ENCODE assay signal across 8 cellular contexts in the genomic region with DNA sequence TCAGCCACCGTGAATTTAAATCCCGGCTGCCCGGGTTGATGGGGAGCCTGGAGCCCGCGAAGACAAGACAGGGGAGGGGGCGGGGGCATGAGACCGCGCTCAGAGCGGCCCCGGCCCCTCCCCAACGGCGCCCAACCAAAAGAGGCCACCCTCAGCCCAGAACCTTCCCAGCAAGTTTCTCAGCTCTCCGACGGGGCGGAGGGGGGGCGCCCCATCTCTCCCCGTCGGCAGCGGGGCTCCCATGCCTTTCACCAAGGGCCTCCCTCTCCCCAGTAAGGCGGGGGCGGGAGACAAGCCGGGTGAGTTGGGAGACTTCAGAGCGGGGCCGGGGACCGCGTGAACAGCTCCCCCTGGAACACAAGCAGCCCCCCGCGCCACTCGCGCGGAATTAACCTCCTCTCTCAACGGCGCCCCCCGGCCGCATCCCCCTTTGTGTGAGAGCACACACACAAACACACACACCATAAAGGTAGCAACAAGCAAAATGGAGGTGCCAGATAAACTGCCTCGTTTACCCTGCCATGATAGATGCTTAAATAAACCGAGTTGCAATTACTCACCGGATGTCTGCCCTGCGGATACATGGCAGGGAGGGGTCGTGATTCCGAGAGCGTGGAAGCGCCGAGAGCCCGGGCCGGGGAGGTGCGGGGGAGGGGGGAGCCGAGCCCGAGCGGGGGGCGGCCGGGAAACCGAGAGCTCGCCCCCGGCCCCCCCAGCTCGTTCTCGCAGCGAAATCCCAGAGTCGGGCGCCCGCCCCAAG. TPM values are rescaled to one million over a fixed set of nuclear protein-coding genes. Genes with fewer than 3 reads are reported as not detected.
DNase-seq lines count a peak whose midpoint lies in the region; ATAC-seq, FAIRE-seq and TF ChIP-seq lines count a peak whose summit lies in the region.

No MANE protein-coding gene starts in this region.

- 2% methylated on average over 30 of the region's 61 CpGs for WGBS in HepG2 (ENCODE audit: low lambda C conversion rate)

- H3K4me1 Mint-ChIP-seq in T-helper 17 cell (peaks cover 48% of the 10 kb centered on the region), brain (peaks cover 60% of the 10 kb centered on the region)

- H3K9ac ChIP-seq in HepG2 (ENCODE audit: insufficient read depth, low read depth, low read length), result peak overlapping the region; percentile 81

- no peak for TF ChIP-seq POLR2A in HepG2 (IDR thresholded peaks at IDR 0.05; ENCODE audit: insufficient read depth in 1 of 2, low read depth in 2 of 2, low read length in 2 of 2)

- H3K27ac ChIP-seq in HEK293 (ENCODE audit: extremely low read depth, low read depth, low read length) (peak overlapping the region; percentile 99), HepG2 (ENCODE audit: extremely low read length, insufficient read depth, low read length) (peak overlapping the region; percentile 15)

- peaks cover 44% of the 10 kb centered on the region for H3K79me2 ChIP-seq in HepG2 (ENCODE audit: insufficient read depth, low read length)

- H3K36me3 Mint-ChIP-seq in T-helper 17 cell (ENCODE audit: low read depth), result peaks cover 5% of the 10 kb centered on the region
- H3K36me3 Mint-ChIP-seq in brain, result peaks cover 24% of the 10 kb centered on the region

- H3K9me3 Mint-ChIP-seq in brain, result peaks cover 0 to 6% (median 0%) of the 10 kb centered on the region in 5 experiments

- H3K27ac Mint-ChIP-seq in T-helper 17 cell, result peak overlapping the region; percentile 94
- peak overlapping the region; percentile 97 to 99 (median 98) for H3K27ac Mint-ChIP-seq in brain

- H3K27me3 ChIP-seq in BJ (ENCODE audit: control insufficient read depth, insufficient read depth, low read length) (peaks cover 11% of the 10 kb centered on the region), HepG2 (ENCODE audit: control insufficient read depth in 1 of 2, insufficient read depth in 2 of 2, low read length in 2 of 2) (peaks cover 0 to 2% of the 10 kb centered on the region in 2 experiments; a peak in 2 of 5 replicates)

- TF ChIP-seq RAD21 in HepG2 (CRISPR knock-in tag; IDR thresholded peaks at IDR 0.05), result no peak

- H3K27me3 Mint-ChIP-seq in T-helper 17 cell (no peaks in the 10 kb centered on the region), brain (peaks cover 18% of the 10 kb centered on the region)

- H3K36me3 ChIP-seq in BJ (ENCODE audit: control insufficient read depth, insufficient read depth, low read length) (peaks cover 4% of the 10 kb centered on the region; the same call in 1 of the 2 replicates), HEK293 (ENCODE audit: control insufficient read depth in 2 of 2, insufficient read depth in 1 of 2, low read length in 2 of 2) (peaks cover 15 to 39% of the 10 kb centered on the region in 2 experiments; a peak in 2 of 3 replicates), HepG2 (replicated peaks in 1 of 2; ENCODE audit: control insufficient read depth in 1 of 2, insufficient read depth in 2 of 2, low read length in 2 of 2) (peaks cover 6 to 14% of the 10 kb centered on the region in 2 experiments; a peak in 4 of 5 replicates)

- no peak for FAIRE-seq in HepG2 (lab: Jason Lieb, UNC)

- H3K4me3 ChIP-seq in BJ (ENCODE audit: low read depth, low read length), result peak overlapping the region; percentile 53
- H3K4me3 ChIP-seq in HEK293 (ENCODE audit: low read depth, low read length), result peak overlapping the region; percentile 92
- peak overlapping the region; percentile 83 to 88 (median 84) for H3K4me3 ChIP-seq in HepG2 (replicated peaks in 1 of 3; ENCODE audit: insufficient read depth in 1 of 3, low read depth in 2 of 3, low read length in 3 of 3)

- peak overlapping the region; percentile 96 for H3K4me2 ChIP-seq in HepG2 (ENCODE audit: low read depth, low read length)

- H3K9me3 ChIP-seq in HEK293 (ENCODE audit: control insufficient read depth, insufficient read depth, low read depth, low read length), result no peaks in the 10 kb centered on the region
- H3K9me3 ChIP-seq in T-helper 17 cell (ENCODE audit: control insufficient read depth, low read length, poor library complexity, severe bottlenecking), result no peaks in the 10 kb centered on the region
- no peaks in the 10 kb centered on the region for H3K9me3 ChIP-seq in HepG2 (ENCODE audit: low read length)

- 0 out of 2 replicates have a peak, but pooled peaks have one; percentile 5 for TF ChIP-seq CTCF in BJ (IDR thresholded peaks at IDR 0.05; ENCODE audit: insufficient read depth, low read depth, low read length)
- TF ChIP-seq CTCF in HEK293 (tag by site-specific recombination; IDR thresholded peaks at IDR 0.05), result peak; percentile 97
- TF ChIP-seq CTCF in brain (conservative IDR thresholded peaks at IDR 0.05), result no peak
- TF ChIP-seq CTCF in HepG2 (CRISPR knock-in tag; IDR thresholded peaks at IDR 0.05), result no peak

- no TSS peak for BruUV-seq in HepG2 (replicated peaks; lab: Mats Ljungman, UMichigan)

- H3K4me3 Mint-ChIP-seq in T-helper 17 cell (peak overlapping the region; percentile 99), brain (peak overlapping the region; percentile 94 to 100 (median 99))

- no peak for TF ChIP-seq EP300 in HepG2 (IDR thresholded peaks at IDR 0.05; ENCODE audit: low read depth in 2 of 2, low read length in 2 of 2)
- no peak for TF ChIP-seq EP300 in HepG2 (CRISPR knock-in tag; IDR thresholded peaks at IDR 0.05; ENCODE audit: borderline replicate concordance)

- in situ Hi-C loops in HepG2 (cut with HindIII; ENCODE audit: extremely low pct_ligation_motif_present, low pct_unique_long_range_greater_than_20kb), result loop anchor here (25.0 kb wide), 1 partner anchor 634 kb away; the partner anchor contains the start of gene RPLP1

- ATAC-seq in T-helper 17 cell (no peak), HepG2 (no peak), GM18517 (IDR thresholded peaks at IDR 0.05; ENCODE audit: unreplicated experiment) (no peak)

- peaks cover 50% of the 10 kb centered on the region for H4K20me1 ChIP-seq in HepG2 (ENCODE audit: insufficient read depth, low read length)

- H2AFZ ChIP-seq in HepG2 (ENCODE audit: low read length), result no peak overlapping the region

- POLR2A ChIA-PET in BJ (lab: Charles Lee) (interaction anchor here (0.6 kb wide), 1 partner anchor 9 kb away, joined by 6 read pairs; no protein-coding TSS in a partner anchor), HEK293 (lab: Yijun Ruan, JAX) (interaction anchor here (0.6 to 4.2 kb wide), 15 partner anchors 15 to 435 kb away, joined by 3 to 36 read pairs (median 3); no protein-coding TSS in a partner anchor), HepG2 (lab: Yijun Ruan, JAX) (interaction anchor here (12.3 kb wide), 1 partner anchor 19 kb away, joined by 152 read pairs; no protein-coding TSS in a partner anchor)

- DNase-seq in BJ (ENCODE audit: low read depth) (no peak), T-helper 17 cell (peak; percentile 27 to 43 (median 31)), HepG2 (ENCODE audit: low spot score) (no peak), DMS153 (lab: John Stamatoyannopoulos, UW) (no peak)
- peak; percentile 64 for DNase-seq in stimulated activated CD4-positive, alpha-beta T cell treated with anti-CD3 and anti-CD28 coated beads, Interleukin-4, amount 100 ng/mL, for 24 hours

- intact Hi-C loops in HepG2 (cut with micrococcal nuclease; ENCODE audit: unreplicated experiment), result loop anchor here (5.0 kb wide), 2 partner anchors 101 to 504 kb away; no protein-coding TSS in a partner anchor

- CTCF ChIA-PET in BJ (lab: Yijun Ruan, JAX), result no interaction called here
- CTCF ChIA-PET in HEK293 (lab: Yijun Ruan, JAX), result interaction anchor here (0.5 to 1.6 kb wide), 8 partner anchors 31 to 472 kb away, joined by 3 to 5 read pairs (median 3); no protein-coding TSS in a partner anchor
- CTCF ChIA-PET in HepG2 (lab: Yijun Ruan, JAX; ENCODE audit: low intra/inter-chr PET ratio, low total read pairs), result no interaction called here

- H3K4me1 ChIP-seq in HEK293 (ENCODE audit: control insufficient read depth, insufficient read depth, low read length) (peaks cover 40% of the 10 kb centered on the region), HepG2 (ENCODE audit: insufficient read depth, low read length) (peaks cover 69% of the 10 kb centered on the region)

TF ChIP-seq in HEK293, 187 proteins besides CTCF, POLR2A, EP300 and RAD21 (continues in another document):
- peak; percentile 94 for TF ChIP-seq GLIS2 (tag by site-specific recombination; IDR thresholded peaks at IDR 0.05)

RNA-seq across cellular contexts. Expression of gene TLE3, which starts 1.3 kb away (rescaled TPM):
- polyA plus RNA-seq in BJ (2011; rRNA removed) (1.3 and 3.7 TPM in 2 replicates), brain (ENCODE audit: insufficient read depth, low read depth, low replicate concordance) (15.7 TPM), HepG2 (2011; rRNA removed) (10.8 and 13.8 TPM in 2 replicates)
- polyA minus RNA-seq in BJ (2011; rRNA and poly(A)+ RNA removed), result 4.9 TPM in 2 replicates
- total RNA-seq in T-helper 17 cell (100 to 1,000 TPM; 115 to 132 TPM), HepG2 (2016; rRNA removed; fragmentation: Illumina TruSeq; extraction: Trizol) (11.9 TPM in 2 replicates)
- 4.3 and 4.6 TPM in 2 replicates for total RNA-seq in HepG2 (2016; cell fraction: cytosol; rRNA removed; fragmentation: Illumina TruSeq; extraction: Trizol; ENCODE audit: low read depth)
- 11.3 and 13.4 TPM in 2 replicates for total RNA-seq in HepG2 (2016; cell fraction: insoluble cytoplasmic fraction; rRNA removed; fragmentation: Illumina TruSeq; extraction: Trizol)
- 6.8 and 8.2 TPM in 2 replicates for total RNA-seq in HepG2 (2016; cell fraction: membrane; rRNA removed; fragmentation: Illumina TruSeq; extraction: Trizol)
- 17.8 and 18.8 TPM in 2 replicates for total RNA-seq in HepG2 (2016; cell fraction: nucleus; rRNA removed; fragmentation: Illumina TruSeq; extraction: Trizol)
- polyA plus RNA-seq in HepG2 (2011; cell fraction: cytosol; rRNA removed), result 7.1 and 8.6 TPM in 2 replicates
- 48.8 and 69.4 TPM in 2 replicates for polyA plus RNA-seq in HepG2 (2011; cell fraction: nucleus; rRNA removed)
- polyA plus RNA-seq in HepG2 (2012), result 21.9 and 27.0 TPM in 2 replicates
- polyA plus RNA-seq in HepG2 (2016; cell fraction: cytosol; fragmentation: Illumina TruSeq; extraction: Trizol; ENCODE audit: low read depth), result 0.89 and 1.1 TPM in 2 replicates
- 11.5 and 15.8 TPM in 2 replicates for polyA plus RNA-seq in HepG2 (2016; cell fraction: insoluble cytoplasmic fraction; fragmentation: Illumina TruSeq; extraction: Trizol; ENCODE audit: low read depth)
- 2.4 and 4.2 TPM in 2 replicates for polyA plus RNA-seq in HepG2 (2016; cell fraction: membrane; fragmentation: Illumina TruSeq; extraction: Trizol; ENCODE audit: low read depth)
- polyA plus RNA-seq in HepG2 (2016; cell fraction: nucleus; fragmentation: Illumina TruSeq; extraction: Trizol; ENCODE audit: insufficient read depth, low read depth), result 22.7 and 23.0 TPM in 2 replicates
- 51.1 and 121 TPM in 2 replicates for polyA minus RNA-seq in HepG2 (2011; rRNA and poly(A)+ RNA removed; ENCODE audit: low replicate concordance)
- polyA minus RNA-seq in HepG2 (2011; cell fraction: cytosol; rRNA and poly(A)+ RNA removed), result 16.1 and 16.6 TPM in 2 replicates
- 57.1 and 60.3 TPM in 2 replicates for polyA minus RNA-seq in HepG2 (2011; cell fraction: nucleus; rRNA and poly(A)+ RNA removed)

Comparison
In these comparisons a context has a peak if more than half of its experiments do, and no peak if none do; other contexts are left out.
1. DNase-seq: peak in T-helper 17 cell (3 of 3) and stimulated activated CD4-positive, alpha-beta T cell treated with anti-CD3 and anti-CD28 coated beads, Interleukin-4, amount 100 ng/mL, for 24 hours (single experiment); none in BJ (single experiment), HepG2 (single experiment) and DMS153 (single experiment).
2. CTCF ChIP-seq: peak in BJ (single experiment) and HEK293 (single experiment); none in brain (0 of 2) and HepG2 (single experiment).
3. Peak in every context shown above with its lines, with median percentiles within 50 percentile points of each other: H3K4me3 ChIP-seq.